8 cellular contexts compared by ENCODE assay signal in genomic region chr7:102395620-102395957, GRCh38. TPM values are rescaled to one million over a fixed set of nuclear protein-coding genes. Genes with fewer than 3 reads are reported as not detected.
DNase-seq lines count a peak whose midpoint lies in the region; ATAC-seq, FAIRE-seq and TF ChIP-seq lines count a peak whose summit lies in the region.

No MANE protein-coding gene starts in this region.

- in situ Hi-C loops in G401 (cut with HindIII; ENCODE audit: low sequenced_read_pairs) = no loop called here

- H3K79me2 ChIP-seq in H1 (ENCODE audit: control insufficient read depth in 1 of 2, insufficient read depth in 2 of 2, low read length in 2 of 2) = peaks cover 3 to 11% of the 10 kb centered on the region in 2 experiments; a peak in 2 of 4 replicates

- peak overlapping the region; percentile 97; the same call in 1 of the 2 replicates for H4K8ac ChIP-seq in H1 (ENCODE audit: extremely low read depth, insufficient read depth, low read length)

- H2AFZ ChIP-seq in H1 (ENCODE audit: low read length) = peak overlapping the region; percentile 28

- H3K79me1 ChIP-seq in H1 (ENCODE audit: low read depth, low read length) = no peaks in the 10 kb centered on the region

- peak overlapping the region; percentile 11 for H3K18ac ChIP-seq in H1 (ENCODE audit: extremely low read depth, low read length)

- H4K5ac ChIP-seq in H1 (ENCODE audit: insufficient read length, low read depth, low read length) = peak overlapping the region; percentile 27

- no peak overlapping the region for H2BK15ac ChIP-seq in H1 (ENCODE audit: low read length)

- H3K9me3 ChIP-seq in H1 (ENCODE audit: insufficient read depth in 2 of 2, low read depth in 1 of 2, low read length in 1 of 2) = no peaks in the 10 kb centered on the region

- peak overlapping the region; percentile 7 for H3K56ac ChIP-seq in H1 (replicated peaks; ENCODE audit: insufficient read length, low read depth, low read length)

- no peak overlapping the region for H3K23ac ChIP-seq in H1 (ENCODE audit: insufficient read length)

- H3K9me3 Mint-ChIP-seq in nephron = no peaks in the 10 kb centered on the region

- peak overlapping the region; percentile 82 for H2BK12ac ChIP-seq in H1 (ENCODE audit: low read depth, low read length)

- peak; percentile 2 for ATAC-seq in GM21360 (IDR thresholded peaks at IDR 0.05; ENCODE audit: unreplicated experiment)
- no peak for ATAC-seq in GM21786 (IDR thresholded peaks at IDR 0.05; ENCODE audit: unreplicated experiment)

- H3K23me2 ChIP-seq in H1 (ENCODE audit: low read depth, low read length) = peaks cover 11% of the 10 kb centered on the region

- peaks cover 1% of the 10 kb centered on the region in 2 experiments for H4K20me1 ChIP-seq in H1 (replicated peaks in 1 of 2; ENCODE audit: control insufficient read depth in 1 of 2, insufficient read depth in 2 of 2, low read length in 2 of 2)

- peak overlapping the region; percentile 97 to 98 (median 98) for H3K27ac Mint-ChIP-seq in nephron

- no peak for TF ChIP-seq POLR2A in H1 (IDR thresholded peaks at IDR 0.05; ENCODE audit: control extremely low read depth in 1 of 2, low read depth in 2 of 2, low read length in 2 of 2)

- no peak overlapping the region for H3K4ac ChIP-seq in H1 (replicated peaks; ENCODE audit: insufficient read length, low read depth, low read length)

- peak overlapping the region; percentile 93 for H3K27ac ChIP-seq in H1 (ENCODE audit: low read depth, low read length)

- H2BK120ac ChIP-seq in H1 (replicated peaks; ENCODE audit: low read depth, low read length) = no peak overlapping the region

- H3K9ac ChIP-seq in H1 (replicated peaks in 1 of 4; ENCODE audit: extremely low read depth in 1 of 4, low read depth in 3 of 4, low read length in 3 of 4) = peak overlapping the region in 3 of 4 experiments; percentile 73 to 92 (median 74); a peak in 6 of 7 replicates

- H3K36me3 ChIP-seq in H1 (ENCODE audit: control insufficient read depth in 2 of 4, insufficient read depth in 4 of 4, low read length in 3 of 4) = peaks cover 2 to 16% (median 11%) of the 10 kb centered on the region in 4 experiments; a peak in 6 of 8 replicates

- intact Hi-C loops in posterior cingulate gyrus (cut with DNase I) = no loop called here

- H4K91ac ChIP-seq in H1 (replicated peaks; ENCODE audit: insufficient read length, low read length) = peak overlapping the region; percentile 4

- TF ChIP-seq CTCF in H1 (IDR thresholded peaks at IDR 0.05; ENCODE audit: control extremely low read depth in 1 of 3, insufficient read depth in 1 of 3, low read depth in 1 of 3, low read length in 3 of 3) (no peak), nephron (IDR thresholded peaks at IDR 0.05; ENCODE audit: unreplicated experiment in 3 of 3) (no peak)

- no peak for FAIRE-seq in H1 (lab: Jason Lieb, UNC)

- peaks cover 0 to 6% (median 2%) of the 10 kb centered on the region in 4 experiments; a peak in 2 of 7 replicates for H3K4me1 ChIP-seq in H1 (replicated peaks in 1 of 4; ENCODE audit: control insufficient read depth in 3 of 4, insufficient read depth in 4 of 4, low read length in 3 of 4)

- peak overlapping the region; percentile 75; the same call in 1 of the 2 replicates for H2AK5ac ChIP-seq in H1 (ENCODE audit: low read depth, low read length)

- peak overlapping the region; percentile 89 for H2BK5ac ChIP-seq in H1 (ENCODE audit: low read depth, low read length)

- POLR2A ChIA-PET in H1 (lab: Charles Lee; ENCODE audit: partially characterized antibody) = interaction anchor here (0.6 to 4.0 kb wide), 30 partner anchors 9 to 740 kb away, joined by 3 to 21 read pairs (median 4); no protein-coding TSS in a partner anchor

- peak overlapping the region; percentile 69 to 94 (median 88) for H3K4me3 ChIP-seq in H1 (ENCODE audit: extremely low read depth in 1 of 4, insufficient read depth in 2 of 4, low read depth in 3 of 4, low read length in 4 of 4)

- peaks cover 15% of the 10 kb centered on the region for H3K4me1 Mint-ChIP-seq in nephron

- H2BK20ac ChIP-seq in H1 (ENCODE audit: low read length) = no peak overlapping the region

- TF ChIP-seq RAD21 in H1 (IDR thresholded peaks at IDR 0.05 in 1 of 2, conservative IDR thresholded peaks at IDR 0.05 in 1 of 2; ENCODE audit: low read depth in 2 of 2, low read length in 2 of 2) = no peak

- H3K27me3 Mint-ChIP-seq in nephron (ENCODE audit: low read depth) = no peaks in the 10 kb centered on the region

- TF ChIP-seq EP300 in H1 (IDR thresholded peaks at IDR 0.05; ENCODE audit: borderline replicate concordance in 1 of 2, low read depth in 2 of 2, low read length in 2 of 2) = no peak

- CTCF ChIA-PET in H1 (lab: Charles Lee; ENCODE audit: partially characterized antibody) = interaction anchor here (1.0 to 11.4 kb wide), 7 partner anchors 9 to 115 kb away, joined by 3 to 118 read pairs (median 5); no protein-coding TSS in a partner anchor

- H3K4me3 Mint-ChIP-seq in nephron = peak overlapping the region; percentile 90 to 99 (median 98)

- WGBS in H1 (ENCODE audit: extremely low coverage in 1 of 2, insufficient coverage in 1 of 2, insufficient read length in 1 of 2, insufficient replicate concordance in 2 of 2, low coverage in 1 of 2, low lambda C conversion rate in 2 of 2, missing lambda C conversion rate in 1 of 2), 2 experiments = 11% methylated on average over 10 of the region's 10 CpGs; no CpG with 5 or more reads in 1 of the 2 experiments

- peak overlapping the region; percentile 88 to 96 for H3K4me2 ChIP-seq in H1 (ENCODE audit: insufficient read depth in 1 of 2, low read depth in 2 of 2, low read length in 2 of 2)

- DNase-seq in NCI-H774 (lab: John Stamatoyannopoulos, UW) (peak; percentile 25), H1 (ENCODE audit: low read depth in 1 of 2, low spot score in 2 of 2) (no peak), G401 (ENCODE audit: low spot score) (no peak), MV-4-11 (lab: John Stamatoyannopoulos, UW) (no peak), posterior cingulate gyrus (no peak)

- H3K36me3 Mint-ChIP-seq in nephron (ENCODE audit: low read depth) = peaks cover 26% of the 10 kb centered on the region

- H3K27me3 ChIP-seq in H1 (replicated peaks in 1 of 4; ENCODE audit: control insufficient read depth in 3 of 4, extremely low read depth in 1 of 4, insufficient read depth in 3 of 4, low read length in 3 of 4) = no peaks in the 10 kb centered on the region

- no peak overlapping the region for H3K14ac ChIP-seq in H1 (ENCODE audit: insufficient read length)

TF ChIP-seq in H1, 55 proteins besides CTCF, POLR2A, EP300 and RAD21:
- TF ChIP-seq JUND (IDR thresholded peaks at IDR 0.05; ENCODE audit: low read length) (no peak), CREB1 (IDR thresholded peaks at IDR 0.05) (no peak), CHD1 (IDR thresholded peaks at IDR 0.05; ENCODE audit: low read depth, low read length) (no peak), SP4 (IDR thresholded peaks at IDR 0.05; ENCODE audit: low read length) (0 out of 2 replicates have a peak, but pooled peaks have one; percentile 21)

RNA-seq across cellular contexts. Expression of gene PRKRIP1, which starts 0.6 kb away (rescaled TPM):
- total RNA-seq in H1 (2021; fragmentation: NEBNext Ultra II Directional; extraction: Animal tissue kit (Norgen Biotek cat#: 25700)) = 22.0 and 25.0 TPM in 2 replicates
- 11.1 and 16.8 TPM in 2 replicates for polyA plus RNA-seq in H1 (2011; rRNA removed)
- polyA plus RNA-seq in H1 (2011; cell fraction: cytosol; rRNA removed) = 26.1 TPM
- polyA plus RNA-seq in H1 (2011; cell fraction: nucleus; rRNA removed) = 32.9 TPM
- 22.7 to 26.5 TPM (median 25.2 TPM) in 4 replicates for polyA plus RNA-seq in H1 (2012, experiment 1 of 2)
- 11.2 TPM for polyA plus RNA-seq in H1 (2012, experiment 2 of 2)
- polyA plus RNA-seq in H1 (2013, experiment 1 of 2) = 20.9 TPM
- 19.3 TPM for polyA plus RNA-seq in H1 (2013, experiment 2 of 2)
- polyA minus RNA-seq in H1 (2011; rRNA and poly(A)+ RNA removed) = 4.1 and 5.3 TPM in 2 replicates
- polyA minus RNA-seq in H1 (2011; cell fraction: cytosol; rRNA and poly(A)+ RNA removed) = 14.2 TPM
- polyA minus RNA-seq in H1 (2011; cell fraction: nucleus; rRNA and poly(A)+ RNA removed) = 13.0 TPM
- total RNA-seq in G401 (2014; rRNA removed; shearing (Covaris generic)) = 25.2 and 25.9 TPM in 2 replicates

RNA-seq across cellular contexts. Expression of gene ORAI2, which starts 37.8 kb away (rescaled TPM):
- total RNA-seq in H1 (2021; fragmentation: NEBNext Ultra II Directional; extraction: Animal tissue kit (Norgen Biotek cat#: 25700)) = 20.7 and 22.9 TPM in 2 replicates
- polyA plus RNA-seq in H1 (2011; rRNA removed) = 35.2 and 49.8 TPM in 2 replicates
- 30.9 TPM for polyA plus RNA-seq in H1 (2011; cell fraction: cytosol; rRNA removed)
- 22.4 TPM for polyA plus RNA-seq in H1 (2011; cell fraction: nucleus; rRNA removed)
- 14.2 to 25.3 TPM (median 22.8 TPM) in 4 replicates for polyA plus RNA-seq in H1 (2012, experiment 1 of 2)
- 15.5 TPM for polyA plus RNA-seq in H1 (2012, experiment 2 of 2)
- 17.4 TPM for polyA plus RNA-seq in H1 (2013, experiment 1 of 2)
- polyA plus RNA-seq in H1 (2013, experiment 2 of 2) = 16.4 TPM
- polyA minus RNA-seq in H1 (2011; rRNA and poly(A)+ RNA removed) = 18.7 and 27.7 TPM in 2 replicates
- 24.6 TPM for polyA minus RNA-seq in H1 (2011; cell fraction: cytosol; rRNA and poly(A)+ RNA removed)
- 17.7 TPM for polyA minus RNA-seq in H1 (2011; cell fraction: nucleus; rRNA and poly(A)+ RNA removed)
- total RNA-seq in G401 (2014; rRNA removed; shearing (Covaris generic)) = 106 and 147 TPM in 2 replicates

RNA-seq across cellular contexts. Expression of gene SPDYE6, which starts 39.3 kb away (rescaled TPM):
- total RNA-seq in H1 (2021; fragmentation: NEBNext Ultra II Directional; extraction: Animal tissue kit (Norgen Biotek cat#: 25700)) = not detected in 2 replicates
- polyA plus RNA-seq in H1 (2011; rRNA removed) = not detected in 2 replicates
- not detected for polyA plus RNA-seq in H1 (2011; cell fraction: cytosol; rRNA removed)
- not detected for polyA plus RNA-seq in H1 (2011; cell fraction: nucleus; rRNA removed)
- polyA plus RNA-seq in H1 (2012, experiment 1 of 2) = 2.5 to 3.1 TPM (median 2.7 TPM) in 4 replicates
- polyA plus RNA-seq in H1 (2012, experiment 2 of 2) = 0.63 TPM
- not detected for polyA plus RNA-seq in H1 (2013, experiment 1 of 2)
- polyA plus RNA-seq in H1 (2013, experiment 2 of 2) = not detected
- not detected in 2 replicates for polyA minus RNA-seq in H1 (2011; rRNA and poly(A)+ RNA removed)
- not detected for polyA minus RNA-seq in H1 (2011; cell fraction: cytosol; rRNA and poly(A)+ RNA removed)
- polyA minus RNA-seq in H1 (2011; cell fraction: nucleus; rRNA and poly(A)+ RNA removed) = not detected
- total RNA-seq in G401 (2014; rRNA removed; shearing (Covaris generic)) = not detected in 2 replicates
